12 cellular contexts compared by ENCODE assay signal in the genomic region with DNA sequence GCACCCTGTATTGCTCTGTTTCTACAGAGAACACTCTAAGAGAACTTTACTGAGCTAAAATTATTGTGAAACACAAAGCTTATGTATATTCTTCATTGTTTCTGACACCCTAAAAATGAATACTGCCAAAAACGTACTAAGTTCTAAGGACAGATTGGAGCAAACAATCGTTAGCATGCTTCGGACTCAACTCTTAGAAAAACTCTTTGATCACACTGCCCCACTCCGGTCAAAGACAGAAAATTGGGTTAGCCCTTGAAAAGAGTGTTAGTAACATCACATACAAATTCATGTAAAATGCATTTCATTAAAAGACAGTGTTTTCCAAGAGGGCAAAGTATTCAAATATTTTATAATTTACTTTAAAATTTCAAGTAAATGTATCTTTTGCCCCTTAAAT.
DNase-seq lines count a peak whose midpoint lies in the region; TF ChIP-seq lines count a peak whose summit lies in the region.
"Had no signal": no experiment of that assay in that cellular context is flagged by ENCODE, and none has a peak within 500 bp of the region (broad histone marks: within the 10 kb centered on the region; RNA-seq: fewer than 3 reads in every experiment).

No MANE protein-coding gene starts in this region.

- POLR2A ChIA-PET in A673 (lab: Charles Lee; ENCODE audit: low non-redundant PET) = no interaction called here

- no TSS peak for BruUV-seq in A673 (replicated peaks; lab: Mats Ljungman, UMichigan)

- H3K4me1 ChIP-seq in A673 (ENCODE audit: insufficient read depth, low read length, poor library complexity, severe bottlenecking) = no peaks in the 10 kb centered on the region

- no peaks in the 10 kb centered on the region for H3K27me3 ChIP-seq in A673 (replicated peaks; ENCODE audit: insufficient read depth, low read depth, low read length, poor library complexity)

- intact Hi-C loops in A673 (cut with micrococcal nuclease; ENCODE audit: unreplicated experiment) = loop anchor here (5.0 kb wide), 1 partner anchor 527 kb away; the partner anchor contains the start of gene SFRP2

- peak; percentile 51 for TF ChIP-seq CTCF in A673 (conservative IDR thresholded peaks at IDR 0.05; ENCODE audit: low read depth, low read length)
- TF ChIP-seq CTCF in HFF-Myc (IDR thresholded peaks at IDR 0.05; ENCODE audit: low read depth, low read length, missing control alignments) = peak; percentile 13

- no peaks in the 10 kb centered on the region for H3K36me3 ChIP-seq in A673 (ENCODE audit: insufficient read depth, low read length, poor library complexity, severe bottlenecking)

- H3K27ac ChIP-seq in A673 (ENCODE audit: low read depth, low read length, poor library complexity, severe bottlenecking) = no peak overlapping the region

- no peak overlapping the region for H3K4me3 ChIP-seq in A673 (ENCODE audit: low read depth, low read length, poor library complexity, severe bottlenecking)
- H3K4me3 ChIP-seq in HFF-Myc (replicated peaks; ENCODE audit: low read depth, low read length) = no peak overlapping the region

- H3K9me3 ChIP-seq in A673 (ENCODE audit: low read depth, low read length, poor library complexity, severe bottlenecking) = no peaks in the 10 kb centered on the region

- DNase-seq in A673 (ENCODE audit: low spot score) (peak; percentile 55), HFF-Myc (ENCODE audit: extremely low read depth, low read depth) (no peak), amniotic stem cell (lab: John Stamatoyannopoulos, UW) (peak; percentile 32), kidney tubule cell (ENCODE audit: low spot score) (peak; percentile 24), OCI-M2 (lab: John Stamatoyannopoulos, UW; ENCODE audit: unreplicated experiment) (no peak), SHP77 (lab: John Stamatoyannopoulos, UW) (no peak), foreskin melanocyte (no peak)
- DNase-seq in activated naive CD4-positive, alpha-beta T cell treated with anti-CD3 and anti-CD28 coated beads, Interleukin-2, amount 50 U/mL, for 16 hours = no peak
- DNase-seq: COR-L47; cortex of kidney; islet precursor cell; stimulated activated naive CD8-positive, alpha-beta T cell treated with anti-CD3 and anti-CD28 coated beads, Interleukin-15, amount 100 ng/mL, for 72 hours had no signal

- CTCF ChIA-PET in A673 (lab: Charles Lee) = no interaction called here

Comparison
In these comparisons a context has a peak if more than half of its experiments do, and no peak if none do; other contexts are left out.
1. DNase-seq: peak in A673 (single experiment), amniotic stem cell (single experiment) and kidney tubule cell (single experiment); none in HFF-Myc (single experiment), OCI-M2 (single experiment), SHP77 (0 of 2), activated naive CD4-positive, alpha-beta T cell treated with anti-CD3 and anti-CD28 coated beads, Interleukin-2, amount 50 U/mL, for 16 hours (single experiment) and foreskin melanocyte (single experiment).